In genomic region chr15:74889882-74890768, GRCh38 we compare ENCODE assay signal across 8 cellular contexts. TPM values are rescaled to one million over a fixed set of nuclear protein-coding genes. Genes with fewer than 3 reads are reported as not detected.
DNase-seq lines count a peak whose midpoint lies in the region; ATAC-seq and TF ChIP-seq lines count a peak whose summit lies in the region.

TSS of gene MPI (plus strand) at chr15:74890042. CDS start at chr15:74890074, 32 bp downstream.

- CTCF ChIA-PET in activated CD8-positive, alpha-beta memory T cell treated with anti-CD3 and anti-CD28 coated beads for 36 hours (lab: Charles Lee): interaction anchor here (1.0 to 3.7 kb wide), 5 partner anchors 11 to 258 kb away, joined by 3 to 24 read pairs (median 7); no protein-coding TSS in a partner anchor

- DNase-seq in NOMO-1 treated with DMSO at 0.1 percent for 48 hours (lab: John Stamatoyannopoulos, UW; ENCODE audit: unreplicated experiment): peak; percentile 75
- DNase-seq in effector CD8-positive, alpha-beta T cell (lab: John Stamatoyannopoulos, UW): peak; percentile 82
- DNase-seq in lung microvascular endothelial cell (ENCODE audit: low read depth in 2 of 2): peak; percentile 77 to 84
- peak; percentile 74 to 80 (median 78) for DNase-seq in stimulated activated CD4-positive, alpha-beta T cell treated with anti-CD3 and anti-CD28 coated beads, TNF-alpha, amount 100 ng/mL, for 4 hours (ENCODE audit: low read depth in 3 of 3)

- POLR2A ChIA-PET in activated CD8-positive, alpha-beta memory T cell treated with anti-CD3 and anti-CD28 coated beads for 36 hours (lab: Charles Lee): interaction anchor here (0.5 to 1.1 kb wide), 7 partner anchors 15 to 428 kb away, joined by 3 to 5 read pairs (median 3); partner anchors contain the start of genes FAM219B, RPP25 and SCAMP2

- TF ChIP-seq CTCF in C4-2B (conservative IDR thresholded peaks at IDR 0.05): no peak

- peak within 1 kb of the TSS; percentile 75 for H3K27ac ChIP-seq in C4-2B

- ATAC-seq in GM19351 (IDR thresholded peaks at IDR 0.05; ENCODE audit: unreplicated experiment) (peak; percentile 95), HG03571 (IDR thresholded peaks at IDR 0.05; ENCODE audit: unreplicated experiment) (peak; percentile 90)

RNA-seq across cellular contexts. Expression of gene MPI, which starts in this region (rescaled TPM):
- 10 to 100 TPM; 62.3 to 64.6 TPM for total RNA-seq in activated CD8-positive, alpha-beta memory T cell treated with anti-CD3 and anti-CD28 coated beads for 36 hours
- 23.3 and 27.6 TPM in 2 replicates for total RNA-seq in lung microvascular endothelial cell

Comparison
In these comparisons a context has a peak if more than half of its experiments do, and no peak if none do; other contexts are left out.
1. Peak in every context shown above with its lines: DNase-seq, ATAC-seq and H3K27ac ChIP-seq.